1 cellular context compared by ENCODE assay signal in the genomic region with DNA sequence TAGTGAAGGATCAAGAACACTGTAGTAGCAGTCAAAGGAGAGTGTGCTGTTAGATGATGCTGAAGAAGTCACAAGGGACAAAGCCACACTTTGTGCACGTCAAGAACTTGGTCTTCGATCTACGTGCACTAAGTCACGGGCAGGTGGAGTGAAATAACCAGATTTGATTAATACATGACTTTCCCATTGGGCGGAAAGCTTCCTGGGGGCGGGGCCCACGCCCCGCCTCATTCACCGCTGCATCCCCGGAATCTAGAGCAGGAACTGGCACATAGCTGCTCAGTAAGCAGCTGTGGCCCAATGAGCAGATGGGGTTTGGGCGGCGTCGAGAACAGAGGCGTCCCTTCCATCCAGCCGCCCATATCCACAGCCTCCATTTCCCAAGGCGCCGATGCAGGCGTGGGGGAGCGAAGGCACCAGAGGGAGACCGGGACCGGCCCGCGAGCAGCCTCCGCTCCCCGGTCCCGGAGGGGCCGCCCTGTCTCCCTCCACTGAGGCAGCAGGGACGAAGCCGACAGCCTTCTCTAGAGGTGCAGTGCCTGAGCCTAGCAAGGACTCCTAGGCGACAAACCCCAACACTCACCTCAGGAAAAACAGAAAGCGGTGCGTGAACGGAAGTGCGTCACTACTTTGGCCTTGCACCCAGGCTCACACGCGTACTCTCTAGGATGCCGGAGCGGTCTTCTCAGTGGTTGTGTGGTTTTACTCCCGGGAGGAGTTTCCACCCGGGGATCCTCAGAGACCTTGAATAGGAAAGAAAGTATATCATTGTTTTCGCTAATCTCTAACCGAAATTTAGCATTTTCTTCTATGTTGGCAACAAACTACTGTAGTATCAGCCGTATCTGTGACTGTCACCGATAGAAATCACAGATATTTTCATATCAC.
A peak's percentile ranks its signal among the peaks of the same experiment; 100 is the strongest.
TF ChIP-seq lines count a peak whose summit lies in the region.

No MANE protein-coding gene starts in this region.

TF ChIP-seq in HepG2, 621 proteins besides CTCF, POLR2A, EP300 and RAD21 (continued from another document and continues in another):
- TF ChIP-seq ZNF281 (CRISPR knock-in tag; IDR thresholded peaks at IDR 0.05; ENCODE audit: borderline replicate concordance), result peak; percentile 23; the same call in 1 of the 2 replicates
- TF ChIP-seq ZBTB3 (CRISPR knock-in tag; IDR thresholded peaks at IDR 0.05; ENCODE audit: borderline replicate concordance, low read depth), result peak; percentile 76; the same call in 1 of the 2 replicates
- TF ChIP-seq ZNF343 (CRISPR knock-in tag; IDR thresholded peaks at IDR 0.05), result no peak
- TF ChIP-seq MEIS1 (CRISPR knock-in tag; IDR thresholded peaks at IDR 0.05; ENCODE audit: borderline replicate concordance), result peak; percentile 57; the same call in 1 of the 2 replicates
- TF ChIP-seq ZNF225 (CRISPR knock-in tag; IDR thresholded peaks at IDR 0.05), result peak; percentile 93; the same call in 1 of the 2 replicates
- 0 out of 2 replicates have a peak, but pooled peaks have one; percentile 14 for TF ChIP-seq REPIN1 (CRISPR knock-in tag; IDR thresholded peaks at IDR 0.05; ENCODE audit: borderline replicate concordance, low read depth)
- peak; percentile 56; the same call in 1 of the 2 replicates for TF ChIP-seq ZNF563 (CRISPR knock-in tag; IDR thresholded peaks at IDR 0.05)
- TF ChIP-seq MXD4 (CRISPR knock-in tag; IDR thresholded peaks at IDR 0.05), result peak; percentile 95
- TF ChIP-seq ZNF160 (CRISPR knock-in tag; IDR thresholded peaks at IDR 0.05), result peak; percentile 78; the same call in 1 of the 2 replicates
- peak; percentile 57; the same call in 1 of the 2 replicates for TF ChIP-seq ATF2 (CRISPR knock-in tag; IDR thresholded peaks at IDR 0.05)
- TF ChIP-seq ZSCAN12 (CRISPR knock-in tag; IDR thresholded peaks at IDR 0.05), result 0 out of 2 replicates have a peak, but pooled peaks have one; percentile 41
- peak; percentile 80; the same call in 1 of the 2 replicates for TF ChIP-seq TOE1 (CRISPR knock-in tag; IDR thresholded peaks at IDR 0.05)
- TF ChIP-seq SMARCC2 (IDR thresholded peaks at IDR 0.05), result no peak
- TF ChIP-seq, protein P1, sequence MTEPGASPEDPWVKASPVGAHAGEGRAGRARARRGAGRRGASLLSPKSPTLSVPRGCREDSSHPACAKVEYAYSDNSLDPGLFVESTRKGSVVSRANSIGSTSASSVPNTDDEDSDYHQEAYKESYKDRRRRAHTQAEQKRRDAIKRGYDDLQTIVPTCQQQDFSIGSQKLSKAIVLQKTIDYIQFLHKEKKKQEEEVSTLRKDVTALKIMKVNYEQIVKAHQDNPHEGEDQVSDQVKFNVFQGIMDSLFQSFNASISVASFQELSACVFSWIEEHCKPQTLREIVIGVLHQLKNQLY (CRISPR knock-in tag; IDR thresholded peaks at IDR 0.05), result peak; percentile 71; the same call in 1 of the 2 replicates
- peak; percentile 59; the same call in 1 of the 2 replicates for TF ChIP-seq ARNTL (CRISPR knock-in tag; IDR thresholded peaks at IDR 0.05)
- 0 out of 2 replicates have a peak, but pooled peaks have one; percentile 56 for TF ChIP-seq ZNF296 (CRISPR knock-in tag; conservative IDR thresholded peaks at IDR 0.05)
- TF ChIP-seq ZBTB1 (CRISPR knock-in tag; IDR thresholded peaks at IDR 0.05; ENCODE audit: borderline replicate concordance), result no peak
- TF ChIP-seq ZSCAN29 (CRISPR knock-in tag; conservative IDR thresholded peaks at IDR 0.05), result no peak
- peak; percentile 38; the same call in 1 of the 2 replicates for TF ChIP-seq ZNF775 (CRISPR knock-in tag; IDR thresholded peaks at IDR 0.05; ENCODE audit: borderline replicate concordance)
- TF ChIP-seq ZBTB7B (CRISPR knock-in tag; IDR thresholded peaks at IDR 0.05), result peak; percentile 72
- peak; percentile 96 for TF ChIP-seq WIZ (CRISPR knock-in tag; IDR thresholded peaks at IDR 0.05)
- TF ChIP-seq, protein P2, sequence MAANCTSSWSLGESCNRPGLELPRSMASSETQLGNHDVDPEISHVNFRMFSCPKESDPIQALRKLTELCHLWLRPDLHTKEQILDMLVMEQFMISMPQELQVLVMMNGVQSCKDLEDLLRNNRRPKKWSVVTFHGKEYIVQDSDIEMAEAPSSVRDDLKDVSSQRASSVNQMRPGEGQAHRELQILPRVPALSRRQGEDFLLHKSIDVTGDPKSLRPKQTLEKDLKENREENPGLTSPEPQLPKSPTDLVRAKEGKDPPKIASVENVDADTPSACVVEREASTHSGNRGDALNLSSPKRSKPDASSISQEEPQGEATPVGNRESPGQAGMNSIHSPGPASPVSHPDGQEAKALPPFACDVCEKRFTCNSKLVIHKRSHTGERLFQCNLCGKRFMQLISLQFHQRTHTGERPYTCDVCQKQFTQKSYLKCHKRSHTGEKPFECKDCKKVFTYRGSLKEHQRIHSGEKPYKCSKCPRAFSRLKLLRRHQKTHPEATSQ (CRISPR knock-in tag; IDR thresholded peaks at IDR 0.05; ENCODE audit: borderline replicate concordance), result no peak
- TF ChIP-seq REST (IDR thresholded peaks at IDR 0.05; ENCODE audit: borderline replicate concordance in 1 of 2, low read depth in 1 of 2, low read length in 2 of 2), result no peak
- peak; percentile 99 for TF ChIP-seq KAT8 (CRISPR knock-in tag; IDR thresholded peaks at IDR 0.05)
- TF ChIP-seq LCORL (IDR thresholded peaks at IDR 0.05), result no peak
- peak; percentile 70 for TF ChIP-seq LCORL (CRISPR knock-in tag; IDR thresholded peaks at IDR 0.05)
- TF ChIP-seq ARNT2 (CRISPR knock-in tag; IDR thresholded peaks at IDR 0.05; ENCODE audit: low read depth), result peak; percentile 83
- TF ChIP-seq, protein P3, sequence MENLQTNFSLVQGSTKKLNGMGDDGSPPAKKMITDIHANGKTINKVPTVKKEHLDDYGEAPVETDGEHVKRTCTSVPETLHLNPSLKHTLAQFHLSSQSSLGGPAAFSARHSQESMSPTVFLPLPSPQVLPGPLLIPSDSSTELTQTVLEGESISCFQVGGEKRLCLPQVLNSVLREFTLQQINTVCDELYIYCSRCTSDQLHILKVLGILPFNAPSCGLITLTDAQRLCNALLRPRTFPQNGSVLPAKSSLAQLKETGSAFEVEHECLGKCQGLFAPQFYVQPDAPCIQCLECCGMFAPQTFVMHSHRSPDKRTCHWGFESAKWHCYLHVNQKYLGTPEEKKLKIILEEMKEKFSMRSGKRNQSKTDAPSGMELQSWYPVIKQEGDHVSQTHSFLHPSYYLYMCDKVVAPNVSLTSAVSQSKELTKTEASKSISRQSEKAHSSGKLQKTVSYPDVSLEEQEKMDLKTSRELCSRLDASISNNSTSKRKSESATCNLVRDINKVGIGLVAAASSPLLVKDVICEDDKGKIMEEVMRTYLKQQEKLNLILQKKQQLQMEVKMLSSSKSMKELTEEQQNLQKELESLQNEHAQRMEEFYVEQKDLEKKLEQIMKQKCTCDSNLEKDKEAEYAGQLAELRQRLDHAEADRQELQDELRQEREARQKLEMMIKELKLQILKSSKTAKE (CRISPR knock-in tag; IDR thresholded peaks at IDR 0.05; ENCODE audit: borderline replicate concordance), result no peak
- peak; percentile 8; the same call in 1 of the 2 replicates for TF ChIP-seq PATZ1 (CRISPR knock-in tag; IDR thresholded peaks at IDR 0.05)
- TF ChIP-seq DRAP1 (CRISPR knock-in tag; IDR thresholded peaks at IDR 0.05), result peak; percentile 86
- peak; percentile 70 for TF ChIP-seq ISL2 (CRISPR knock-in tag; IDR thresholded peaks at IDR 0.05)
- TF ChIP-seq ZNF556 (CRISPR knock-in tag; IDR thresholded peaks at IDR 0.05; ENCODE audit: borderline replicate concordance), result peak; percentile 86; the same call in 1 of the 2 replicates
- TF ChIP-seq, protein P4, sequence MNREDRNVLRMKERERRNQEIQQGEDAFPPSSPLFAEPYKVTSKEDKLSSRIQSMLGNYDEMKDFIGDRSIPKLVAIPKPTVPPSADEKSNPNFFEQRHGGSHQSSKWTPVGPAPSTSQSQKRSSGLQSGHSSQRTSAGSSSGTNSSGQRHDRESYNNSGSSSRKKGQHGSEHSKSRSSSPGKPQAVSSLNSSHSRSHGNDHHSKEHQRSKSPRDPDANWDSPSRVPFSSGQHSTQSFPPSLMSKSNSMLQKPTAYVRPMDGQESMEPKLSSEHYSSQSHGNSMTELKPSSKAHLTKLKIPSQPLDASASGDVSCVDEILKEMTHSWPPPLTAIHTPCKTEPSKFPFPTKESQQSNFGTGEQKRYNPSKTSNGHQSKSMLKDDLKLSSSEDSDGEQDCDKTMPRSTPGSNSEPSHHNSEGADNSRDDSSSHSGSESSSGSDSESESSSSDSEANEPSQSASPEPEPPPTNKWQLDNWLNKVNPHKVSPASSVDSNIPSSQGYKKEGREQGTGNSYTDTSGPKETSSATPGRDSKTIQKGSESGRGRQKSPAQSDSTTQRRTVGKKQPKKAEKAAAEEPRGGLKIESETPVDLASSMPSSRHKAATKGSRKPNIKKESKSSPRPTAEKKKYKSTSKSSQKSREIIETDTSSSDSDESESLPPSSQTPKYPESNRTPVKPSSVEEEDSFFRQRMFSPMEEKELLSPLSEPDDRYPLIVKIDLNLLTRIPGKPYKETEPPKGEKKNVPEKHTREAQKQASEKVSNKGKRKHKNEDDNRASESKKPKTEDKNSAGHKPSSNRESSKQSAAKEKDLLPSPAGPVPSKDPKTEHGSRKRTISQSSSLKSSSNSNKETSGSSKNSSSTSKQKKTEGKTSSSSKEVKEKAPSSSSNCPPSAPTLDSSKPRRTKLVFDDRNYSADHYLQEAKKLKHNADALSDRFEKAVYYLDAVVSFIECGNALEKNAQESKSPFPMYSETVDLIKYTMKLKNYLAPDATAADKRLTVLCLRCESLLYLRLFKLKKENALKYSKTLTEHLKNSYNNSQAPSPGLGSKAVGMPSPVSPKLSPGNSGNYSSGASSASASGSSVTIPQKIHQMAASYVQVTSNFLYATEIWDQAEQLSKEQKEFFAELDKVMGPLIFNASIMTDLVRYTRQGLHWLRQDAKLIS (CRISPR knock-in tag; IDR thresholded peaks at IDR 0.05), result no peak
